In the genomic region with DNA sequence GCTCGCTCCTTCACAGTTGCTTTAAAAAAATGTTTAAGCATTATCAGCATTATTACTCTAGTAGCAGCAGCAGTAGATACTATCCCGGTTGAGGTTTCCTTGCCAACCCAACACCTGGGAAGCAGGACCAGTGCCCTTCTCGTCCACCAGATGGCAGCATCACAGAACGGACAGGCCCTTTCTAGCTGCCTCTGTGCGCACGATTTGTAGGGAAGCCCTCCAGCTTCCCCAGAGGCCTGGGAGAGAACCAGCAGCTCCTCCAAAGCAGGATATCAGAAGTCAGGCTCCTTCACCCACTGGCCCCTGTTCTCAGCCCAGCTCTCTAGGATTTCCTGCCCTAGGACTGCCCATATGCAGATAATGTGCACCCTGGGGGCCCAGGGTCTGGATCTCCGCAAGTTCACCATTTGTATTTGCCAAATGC, we compare ENCODE assay signal across 8 cellular contexts. TPM values are rescaled to one million over a fixed set of nuclear protein-coding genes. Genes with fewer than 3 reads are reported as not detected.
DNase-seq lines count a peak whose midpoint lies in the region; ATAC-seq and TF ChIP-seq lines count a peak whose summit lies in the region.

No MANE protein-coding gene starts in this region.

- H3K4me1 ChIP-seq in right atrium auricular region: peaks cover 0 to 14% of the 10 kb centered on the region in 2 donors

- H3K36me3 ChIP-seq in right atrium auricular region: no peaks in the 10 kb centered on the region

- H3K27me3 ChIP-seq in right atrium auricular region: no peaks in the 10 kb centered on the region

- peak; percentile 94 for TF ChIP-seq CTCF in GM12864 (IDR thresholded peaks at IDR 0.05; ENCODE audit: low read depth, low read length, missing control alignments)
- TF ChIP-seq CTCF in right atrium auricular region (IDR thresholded peaks at IDR 0.05): peak; percentile 91 to 93

- no peaks in the 10 kb centered on the region for H3K9me3 ChIP-seq in right atrium auricular region

- peak; percentile 15 for DNase-seq in GM12864 (ENCODE audit: low read depth)
- DNase-seq in NCI-H146 (lab: John Stamatoyannopoulos, UW): peak; percentile 95
- peak; percentile 44 for DNase-seq in T follicular helper cell (ENCODE audit: low read depth)
- peak; percentile 78 for DNase-seq in amniotic epithelial cell (ENCODE audit: low read depth)
- peak; percentile 80 for DNase-seq in right atrium auricular region (ENCODE audit: low spot score)
- DNase-seq in retina: peak; percentile 76
- DNase-seq in cortex of kidney (lab: John Stamatoyannopoulos, UW): no peak

- no peak overlapping the region for H3K4me3 ChIP-seq in GM12864 (ENCODE audit: low read depth, low read length)
- H3K4me3 ChIP-seq in right atrium auricular region: no peak overlapping the region

- no peak overlapping the region for H3K27ac ChIP-seq in right atrium auricular region

- peak; percentile 93 for ATAC-seq in HG02610 (IDR thresholded peaks at IDR 0.05; ENCODE audit: unreplicated experiment)

RNA-seq across cellular contexts. Expression of gene ESYT3, which starts 16.8 kb away (rescaled TPM):
- 1 to 10 TPM; 1.6 to 2.6 TPM for total RNA-seq in right atrium auricular region
